ENCODE assay signal across 1 cellular context in the genomic region with DNA sequence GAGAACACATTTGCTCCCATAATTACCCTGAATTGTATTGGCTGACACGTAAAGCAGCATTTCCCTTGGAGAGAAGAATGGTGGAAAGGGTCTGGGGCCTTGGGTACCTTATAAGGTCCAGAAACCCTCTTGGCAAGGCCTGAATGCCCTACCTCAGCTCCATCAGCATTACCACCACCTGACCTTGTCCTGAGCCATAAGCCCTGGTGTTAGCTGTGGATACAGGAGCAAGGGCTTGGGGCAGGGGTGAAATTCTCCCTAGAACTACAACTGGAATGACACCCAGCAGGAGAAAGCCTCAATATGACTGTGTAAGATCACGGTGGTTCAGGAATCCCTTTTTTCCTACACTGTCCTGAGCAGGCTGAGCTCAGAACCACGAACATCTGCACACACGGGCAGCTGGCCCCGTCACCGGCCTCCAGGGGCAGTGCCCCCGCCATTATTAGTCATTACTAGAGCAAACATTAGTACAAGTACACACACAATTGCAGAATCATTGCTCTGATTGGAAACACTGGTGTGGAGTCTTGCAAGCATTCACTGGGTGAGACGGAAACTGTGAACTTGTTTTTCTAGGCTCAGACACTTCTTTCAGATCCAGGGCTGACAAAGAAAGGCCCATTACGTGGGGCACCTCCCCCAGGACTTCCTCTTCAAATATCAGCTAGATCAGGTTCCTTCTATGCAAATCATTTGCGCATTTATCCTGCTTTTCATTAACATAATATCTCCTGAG.
TF ChIP-seq lines count a peak whose summit lies in the region.

No MANE protein-coding gene starts in this region.

TF ChIP-seq in K562, 482 proteins besides CTCF, POLR2A, EP300 and RAD21:
- TF ChIP-seq SPI1 (IDR thresholded peaks at IDR 0.05; ENCODE audit: borderline replicate concordance, low read depth, low read length) (peak; percentile 12; the same call in 1 of the 2 replicates), RNF219 (CRISPR knock-in tag; IDR thresholded peaks at IDR 0.05) (no peak)
